In the genomic region with DNA sequence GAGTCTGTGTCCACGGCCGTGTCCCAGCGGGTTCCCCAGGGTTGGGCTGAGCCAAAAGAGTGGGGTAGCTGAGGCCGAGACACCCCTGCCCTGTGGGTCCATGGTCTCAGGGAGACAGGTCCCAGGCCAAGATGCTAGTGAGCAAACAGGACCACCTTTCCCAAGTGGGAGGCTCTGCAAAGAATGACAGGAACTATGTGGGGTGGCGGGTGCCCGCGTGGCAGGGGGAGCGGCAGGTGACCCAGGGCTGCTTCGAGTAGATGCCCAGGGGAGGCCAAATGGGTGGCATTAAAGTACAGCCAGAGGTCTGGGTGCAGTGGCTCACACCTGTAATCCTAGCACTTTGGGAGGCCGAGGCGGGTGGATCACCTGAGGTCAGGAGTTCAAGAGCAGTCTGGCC, we compare ENCODE assay signal across 17 cellular contexts. TPM values are rescaled to one million over a fixed set of nuclear protein-coding genes. Genes with fewer than 3 reads are reported as not detected.
A peak's percentile ranks its signal among the peaks of the same experiment; 100 is the strongest.
DNase-seq lines count a peak whose midpoint lies in the region; ATAC-seq and TF ChIP-seq lines count a peak whose summit lies in the region.
"Had no signal": no experiment of that assay in that cellular context is flagged by ENCODE, and none has a peak within 500 bp of the region (broad histone marks: within the 10 kb centered on the region; RNA-seq: fewer than 3 reads in every experiment).

No MANE protein-coding gene starts in this region.

- H3K4me1 ChIP-seq in BLaER1 (peaks cover 81% of the 10 kb centered on the region), neuronal stem cell (ENCODE audit: control insufficient read depth in 2 of 2, insufficient read depth in 1 of 2, low read depth in 1 of 2, low read length in 2 of 2) (peaks cover 5 to 12% of the 10 kb centered on the region in 2 donors), lower lobe of right lung (peaks cover 10% of the 10 kb centered on the region)
- H3K4me1 ChIP-seq: Caco-2 had no signal

- no peaks in the 10 kb centered on the region for H3K9me3 ChIP-seq in BLaER1
- H3K9me3 ChIP-seq in neuronal stem cell (replicated peaks in 1 of 2; ENCODE audit: control insufficient read depth in 2 of 2, insufficient read depth in 1 of 2, low read depth in 1 of 2, low read length in 2 of 2): peaks cover 0 to 2% of the 10 kb centered on the region in 2 donors
- H3K9me3 ChIP-seq in lower lobe of right lung: no peaks in the 10 kb centered on the region
- H3K9me3 ChIP-seq: Caco-2 had no signal

- WGBS in neuronal stem cell (ENCODE audit: extremely low coverage in 2 of 2, insufficient read length in 2 of 2, insufficient replicate concordance in 1 of 2), 2 donors: no CpG with 5 or more reads among the region's 11 CpGs

- peaks cover 24% of the 10 kb centered on the region for H3K79me1 ChIP-seq in neuronal stem cell (ENCODE audit: low read depth, low read length)

- no peak for ATAC-seq in lower lobe of right lung
- ATAC-seq: CD8-positive, alpha-beta T cell; HCT116 had no signal

- H3K4me2 ChIP-seq in BLaER1: no peak overlapping the region; the same call in 1 of the 2 replicates
- H3K4me2 ChIP-seq in neuronal stem cell (ENCODE audit: insufficient read depth, low read length, poor library complexity, severe bottlenecking): no peak overlapping the region

- no peak overlapping the region for H2AFZ ChIP-seq in neuronal stem cell (ENCODE audit: low read length)
- H2AFZ ChIP-seq: GM23248 had no signal

- H3K4ac ChIP-seq in neuronal stem cell (ENCODE audit: low read length): no peak overlapping the region

- H3K4me3 ChIP-seq in BLaER1 (no peak overlapping the region), neuronal stem cell (ENCODE audit: low read length in 2 of 2) (no peak overlapping the region), lower lobe of right lung (no peak overlapping the region)
- H3K4me3 ChIP-seq: GM23248 had no signal

- POLR2A ChIA-PET in RWPE1 (lab: Yijun Ruan, JAX; ENCODE audit: low non-redundant PET): no interaction called here

- TF ChIP-seq CTCF in RWPE1 (conservative IDR thresholded peaks at IDR 0.05; ENCODE audit: low read depth) (no peak), lower lobe of right lung (IDR thresholded peaks at IDR 0.05) (no peak)

- H3K9ac ChIP-seq in BLaER1 (no peak overlapping the region), neuronal stem cell (ENCODE audit: low read depth, low read length, poor library complexity) (no peak overlapping the region)
- H3K9ac ChIP-seq: GM23248 had no signal

- H4K20me1 ChIP-seq in BLaER1: peaks cover 88% of the 10 kb centered on the region

- H3K23ac ChIP-seq in neuronal stem cell (ENCODE audit: low read depth, low read length, poor library complexity): no peak overlapping the region

- H4K91ac ChIP-seq in neuronal stem cell (ENCODE audit: low read depth, low read length, poor library complexity): no peak overlapping the region

- DNase-seq in RWPE1 (ENCODE audit: low spot score) (no peak), epidermal melanocyte (ENCODE audit: insufficient read length, low spot score) (peak; percentile 9), neuronal stem cell (ENCODE audit: low spot score) (no peak), lower lobe of right lung (no peak), posterior vena cava (ENCODE audit: low spot score) (no peak)
- DNase-seq: Caco-2; CD4-positive, CD25-positive, alpha-beta regulatory T cell; CD8-positive, alpha-beta T cell; DMS153; DND-41; GM23248; H9 had no signal

- H4K8ac ChIP-seq in neuronal stem cell (ENCODE audit: low read depth, low read length): no peak overlapping the region

- H3K36me3 ChIP-seq in BLaER1: peaks cover 87% of the 10 kb centered on the region
- peaks cover 48 to 84% of the 10 kb centered on the region in 2 donors for H3K36me3 ChIP-seq in neuronal stem cell (replicated peaks in 1 of 2; ENCODE audit: control insufficient read depth in 2 of 2, insufficient read depth in 2 of 2, low read length in 2 of 2)
- H3K36me3 ChIP-seq in lower lobe of right lung: peaks cover 44% of the 10 kb centered on the region

- H2BK5ac ChIP-seq in neuronal stem cell (ENCODE audit: low read length): no peak overlapping the region

- H3K27ac ChIP-seq in BLaER1: peak overlapping the region; percentile 44
- H3K27ac ChIP-seq in RWPE1: peak overlapping the region; percentile 16
- H3K27ac ChIP-seq in neuronal stem cell (replicated peaks; ENCODE audit: low read length): no peak overlapping the region
- H3K27ac ChIP-seq in lower lobe of right lung: no peak overlapping the region
- H3K27ac ChIP-seq: C4-2B, GM23248 had no signal

- CTCF ChIA-PET in RWPE1 (lab: Yijun Ruan, JAX): no interaction called here

- H2BK12ac ChIP-seq in neuronal stem cell (ENCODE audit: low read length): no peak overlapping the region

- H3K18ac ChIP-seq in neuronal stem cell (ENCODE audit: low read length): peak overlapping the region; percentile 38

- H3K14ac ChIP-seq in neuronal stem cell (ENCODE audit: low read length): no peak overlapping the region

- no peak overlapping the region for H2AK5ac ChIP-seq in neuronal stem cell (ENCODE audit: low read depth, low read length)

- H3K27me3 ChIP-seq in BLaER1 (no peaks in the 10 kb centered on the region), neuronal stem cell (ENCODE audit: control insufficient read depth in 3 of 3, insufficient read depth in 3 of 3, low read depth in 1 of 3, low read length in 3 of 3) (no peaks in the 10 kb centered on the region), lower lobe of right lung (ENCODE audit: low read depth) (no peaks in the 10 kb centered on the region)

- H2BK15ac ChIP-seq in neuronal stem cell (ENCODE audit: low read length): no peak overlapping the region

- intact Hi-C loops in lower lobe of right lung (cut with DNase I): no loop called here
- intact Hi-C loops in posterior vena cava (cut with DNase I): no loop called here

- H2BK120ac ChIP-seq in neuronal stem cell (ENCODE audit: low read depth, low read length): no peak overlapping the region

RNA-seq across cellular contexts. Expression of a gene that starts 18.2 kb away (rescaled TPM):
- 136 TPM for polyA plus RNA-seq in neuronal stem cell (2013, experiment 1 of 2)
- polyA plus RNA-seq in neuronal stem cell (2013, experiment 2 of 2): 133 TPM
- 51.7 TPM for total RNA-seq in lower lobe of right lung
- 10 to 100 TPM; 50.1 to 51.6 TPM for total RNA-seq in posterior vena cava

RNA-seq across cellular contexts. Expression of a gene that starts 38.0 kb away (rescaled TPM):
- polyA plus RNA-seq in neuronal stem cell (2013, experiment 1 of 2): 0.04 TPM
- polyA plus RNA-seq in neuronal stem cell (2013, experiment 2 of 2): 0.01 TPM
- total RNA-seq in lower lobe of right lung (0.47 TPM), posterior vena cava (1 to 10 TPM in 1 of 2 donors, under 1 TPM in 1; 0.32 to 1.1 TPM)
- total RNA-seq: A673, H4 had no signal

Comparison
In these comparisons a context has a peak if more than half of its experiments do, and no peak if none do; other contexts are left out.
1. H3K27ac ChIP-seq: peak in BLaER1 (single experiment) and RWPE1 (single experiment); none in neuronal stem cell (single experiment) and lower lobe of right lung (single experiment).